In the genomic region with DNA sequence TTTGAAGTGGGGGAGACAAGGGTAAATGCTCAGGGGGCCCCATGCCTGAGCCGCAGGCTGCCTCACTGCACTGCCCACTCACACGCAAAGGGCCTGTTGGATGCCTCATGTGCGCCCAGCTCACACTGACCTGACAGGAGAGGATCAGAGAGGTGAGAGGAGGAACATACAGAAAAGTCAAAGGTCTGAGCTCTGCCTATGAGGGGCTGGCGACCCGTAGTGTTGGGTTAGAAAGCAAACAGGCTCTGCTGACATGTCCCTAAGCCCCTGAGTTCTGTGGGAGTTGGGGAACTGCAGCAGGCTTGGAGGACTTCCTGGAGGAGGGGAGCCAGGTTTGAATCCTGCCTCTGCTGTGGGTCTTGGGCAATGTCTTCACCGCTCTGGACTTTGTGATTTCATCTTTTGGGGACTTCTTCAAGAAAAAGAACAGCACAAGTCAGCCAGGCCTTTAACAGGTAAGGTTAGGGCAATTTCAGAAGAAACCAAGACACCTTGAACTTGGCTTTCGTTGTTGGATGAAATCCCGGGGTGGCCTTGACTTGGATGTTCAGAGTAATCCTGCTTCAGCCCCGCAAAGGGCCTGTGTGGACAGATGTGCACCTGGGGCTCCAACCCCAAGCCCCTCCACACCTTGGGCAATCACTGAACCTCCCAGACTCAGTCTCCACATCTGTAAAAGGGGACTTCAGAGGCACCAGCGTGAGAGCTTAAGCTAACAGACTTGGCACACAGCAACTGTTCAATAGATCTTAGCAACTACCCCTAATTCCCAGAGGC, we compare ENCODE assay signal across 10 cellular contexts.
DNase-seq lines count a peak whose midpoint lies in the region; ATAC-seq and TF ChIP-seq lines count a peak whose summit lies in the region.
"Had no signal": no experiment of that assay in that cellular context is flagged by ENCODE, and none has a peak within 500 bp of the region (broad histone marks: within the 10 kb centered on the region; RNA-seq: fewer than 3 reads in every experiment).

No MANE protein-coding gene starts in this region.

- no peak for DNase-seq in mesendoderm
- no peak for DNase-seq in G401 (ENCODE audit: low spot score)
- DNase-seq in activated CD4-positive, alpha-beta T cell treated with anti-CD3 and anti-CD28 coated beads, Interleukin-2, amount 10 ng/mL, durations not matched to agents 7 days and 5 days, result no peak
- no peak for DNase-seq in endothelial cell (ENCODE audit: low spot score)
- DNase-seq: activated CD8-positive, alpha-beta memory T cell treated with anti-CD3 and anti-CD28 coated beads for 24 hours; activated naive CD8-positive, alpha-beta T cell treated with anti-CD3 and anti-CD28 coated beads for 36 hours had no signal

- WGBS in mesendoderm (ENCODE audit: extremely low coverage, insufficient coverage, low lambda C conversion rate), result no CpG with 5 or more reads among the region's 10 CpGs

- peak overlapping the region in 2 of 5 experiments; percentile 65 to 66 for H3K4me3 Mint-ChIP-seq in brain
- H3K4me3 Mint-ChIP-seq in activated CD4-positive, alpha-beta T cell treated with anti-CD3 and anti-CD28 coated beads, Interleukin-2, amount 10 ng/mL, durations not matched to agents 7 days and 5 days, result no peak overlapping the region
- no peak overlapping the region for H3K4me3 Mint-ChIP-seq in endothelial cell (ENCODE audit: unreplicated experiment)
- H3K4me3 Mint-ChIP-seq: activated naive CD8-positive, alpha-beta T cell treated with anti-CD3 and anti-CD28 coated beads for 36 hours had no signal

- H2BK15ac ChIP-seq in mesendoderm (replicated peaks; ENCODE audit: low read depth), result no peak overlapping the region

- no peaks in the 10 kb centered on the region for H3K27me3 ChIP-seq in mesendoderm (ENCODE audit: insufficient read depth, low read length, poor library complexity)

- H3K79me2 ChIP-seq in mesendoderm (ENCODE audit: control insufficient read depth, insufficient read depth, low read length), result no peaks in the 10 kb centered on the region

- H3K9me3 Mint-ChIP-seq in brain, result peaks cover 0 to 40% (median 0%) of the 10 kb centered on the region in 5 experiments
- H3K9me3 Mint-ChIP-seq in activated CD4-positive, alpha-beta T cell treated with anti-CD3 and anti-CD28 coated beads, Interleukin-2, amount 10 ng/mL, durations not matched to agents 7 days and 5 days, result no peaks in the 10 kb centered on the region
- H3K9me3 Mint-ChIP-seq in endothelial cell (ENCODE audit: unreplicated experiment), result no peaks in the 10 kb centered on the region
- H3K9me3 Mint-ChIP-seq: activated naive CD8-positive, alpha-beta T cell treated with anti-CD3 and anti-CD28 coated beads for 36 hours had no signal

- peaks cover 2% of the 10 kb centered on the region for H3K4me1 ChIP-seq in mesendoderm (ENCODE audit: control insufficient read depth, low read depth, low read length)

- no peak overlapping the region for H3K23ac ChIP-seq in mesendoderm (ENCODE audit: low read length)

- H3K4me3 ChIP-seq in mesendoderm (ENCODE audit: low read length), result no peak overlapping the region

- H3K27me3 Mint-ChIP-seq in brain (peaks cover 13% of the 10 kb centered on the region), endothelial cell (ENCODE audit: unreplicated experiment) (peaks cover 6% of the 10 kb centered on the region)
- peaks cover 24% of the 10 kb centered on the region for H3K27me3 Mint-ChIP-seq in activated CD4-positive, alpha-beta T cell treated with anti-CD3 and anti-CD28 coated beads, Interleukin-2, amount 10 ng/mL, durations not matched to agents 7 days and 5 days

- peak overlapping the region; percentile 22 for H3K56ac ChIP-seq in mesendoderm (ENCODE audit: low read length)

- peaks cover 77% of the 10 kb centered on the region for H3K4me1 Mint-ChIP-seq in brain
- H3K4me1 Mint-ChIP-seq in activated CD4-positive, alpha-beta T cell treated with anti-CD3 and anti-CD28 coated beads, Interleukin-2, amount 10 ng/mL, durations not matched to agents 7 days and 5 days, result peaks cover 9% of the 10 kb centered on the region
- peaks cover 17% of the 10 kb centered on the region for H3K4me1 Mint-ChIP-seq in endothelial cell (ENCODE audit: unreplicated experiment)

- H3K36me3 Mint-ChIP-seq in brain (no peaks in the 10 kb centered on the region), endothelial cell (ENCODE audit: low read depth, unreplicated experiment) (peaks cover 4% of the 10 kb centered on the region)
- no peaks in the 10 kb centered on the region for H3K36me3 Mint-ChIP-seq in activated CD4-positive, alpha-beta T cell treated with anti-CD3 and anti-CD28 coated beads, Interleukin-2, amount 10 ng/mL, durations not matched to agents 7 days and 5 days (ENCODE audit: low read depth)
- H3K36me3 Mint-ChIP-seq: activated naive CD8-positive, alpha-beta T cell treated with anti-CD3 and anti-CD28 coated beads for 36 hours had no signal

- in situ Hi-C loops in G401 (cut with HindIII; ENCODE audit: low sequenced_read_pairs), result no loop called here

- TF ChIP-seq CTCF in brain (conservative IDR thresholded peaks at IDR 0.05) (no peak), endothelial cell (IDR thresholded peaks at IDR 0.05; ENCODE audit: unreplicated experiment) (no peak)

- no peaks in the 10 kb centered on the region for H3K36me3 ChIP-seq in mesendoderm (ENCODE audit: control insufficient read depth, insufficient read depth, low read length)

- peak overlapping the region; percentile 28 for H2AK5ac ChIP-seq in mesendoderm (ENCODE audit: low read length)

- H3K27ac Mint-ChIP-seq in brain (peak overlapping the region; percentile 84 to 95 (median 91)), endothelial cell (ENCODE audit: unreplicated experiment) (no peak overlapping the region)
- H3K27ac Mint-ChIP-seq in activated CD4-positive, alpha-beta T cell treated with anti-CD3 and anti-CD28 coated beads, Interleukin-2, amount 10 ng/mL, durations not matched to agents 7 days and 5 days, result no peak overlapping the region
- H3K27ac Mint-ChIP-seq: activated naive CD8-positive, alpha-beta T cell treated with anti-CD3 and anti-CD28 coated beads for 36 hours had no signal

- no peaks in the 10 kb centered on the region for H3K79me1 ChIP-seq in mesendoderm (ENCODE audit: low read length)

- POLR2A ChIA-PET in activated CD4-positive, alpha-beta T cell treated with anti-CD3 and anti-CD28 coated beads, Interleukin-2, amount 10 ng/mL, durations not matched to agents 7 days and 5 days (lab: Charles Lee), result no interaction called here

- no peak overlapping the region for H4K8ac ChIP-seq in mesendoderm (ENCODE audit: low read depth, low read length)

- H3K9ac ChIP-seq in mesendoderm (ENCODE audit: low read length), result no peak overlapping the region

- H3K27ac ChIP-seq in mesendoderm (ENCODE audit: low read depth, low read length) (no peak overlapping the region), temporal lobe (ENCODE audit: low read depth, low read length) (peak overlapping the region; percentile 90)

- no peak overlapping the region for H3K4ac ChIP-seq in mesendoderm (ENCODE audit: low read depth, low read length)

- no peak overlapping the region for H3K4me2 ChIP-seq in mesendoderm (ENCODE audit: low read length)

- no peak overlapping the region for H3K18ac ChIP-seq in mesendoderm (ENCODE audit: low read length)

- no peak overlapping the region for H4K5ac ChIP-seq in mesendoderm (ENCODE audit: low read length)

- ATAC-seq in HG03342 (IDR thresholded peaks at IDR 0.05; ENCODE audit: unreplicated experiment) (peak; percentile 6), HG02884 (IDR thresholded peaks at IDR 0.05; ENCODE audit: unreplicated experiment) (no peak)

- no peak overlapping the region for H2BK5ac ChIP-seq in mesendoderm (ENCODE audit: low read length)

- H2BK120ac ChIP-seq in mesendoderm (ENCODE audit: low read depth, low read length), result no peak overlapping the region

- CTCF ChIA-PET in activated CD4-positive, alpha-beta T cell treated with anti-CD3 and anti-CD28 coated beads, Interleukin-2, amount 10 ng/mL, durations not matched to agents 7 days and 5 days (lab: Charles Lee), result interaction anchor here (1.5 kb wide), 1 partner anchor 11 kb away, joined by 3 read pairs; no protein-coding TSS in a partner anchor

Comparison
In these comparisons a context has a peak if more than half of its experiments do, and no peak if none do; other contexts are left out.
1. H3K27ac Mint-ChIP-seq: peak in brain (5 of 5); none in activated CD4-positive, alpha-beta T cell treated with anti-CD3 and anti-CD28 coated beads, Interleukin-2, amount 10 ng/mL, durations not matched to agents 7 days and 5 days (single experiment) and endothelial cell (single experiment).